ENCODE assay signal across 9 cellular contexts in the genomic region with DNA sequence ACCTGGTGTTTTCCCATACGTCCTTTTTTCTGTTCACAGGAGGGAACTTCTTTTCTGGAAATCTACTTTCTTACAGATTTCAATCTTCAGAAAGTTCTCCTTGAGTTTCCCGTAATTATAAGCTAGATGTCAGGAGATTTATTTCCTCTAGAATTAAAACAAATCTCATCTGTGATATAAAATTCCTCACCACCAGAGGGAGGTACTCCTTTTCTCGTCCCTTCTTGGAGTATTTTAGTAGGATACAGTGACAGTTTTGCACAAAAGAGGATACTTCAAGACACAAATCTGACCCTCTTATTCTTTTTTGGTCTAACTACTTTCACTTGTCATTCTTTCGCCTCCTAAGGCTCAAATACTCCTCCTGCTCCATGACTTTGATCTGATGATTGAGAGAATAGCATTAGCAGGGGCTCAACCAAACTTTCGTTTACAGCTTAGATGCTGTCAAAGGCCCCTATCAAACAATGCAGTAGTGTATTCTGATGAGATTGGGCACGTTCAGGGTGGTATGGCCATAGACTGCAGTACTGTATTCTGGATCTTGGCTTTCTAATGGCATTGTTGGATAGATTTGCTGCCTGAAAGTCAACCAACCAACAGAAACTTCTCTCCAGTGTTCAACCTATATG. TPM values are rescaled to one million over a fixed set of nuclear protein-coding genes. Genes with fewer than 3 reads are reported as not detected.
DNase-seq lines count a peak whose midpoint lies in the region; ATAC-seq, FAIRE-seq and TF ChIP-seq lines count a peak whose summit lies in the region.
"Had no signal": no experiment of that assay in that cellular context is flagged by ENCODE, and none has a peak within 500 bp of the region (broad histone marks: within the 10 kb centered on the region; RNA-seq: fewer than 3 reads in every experiment).

No MANE protein-coding gene starts in this region.

- H3K79me2 ChIP-seq in H9 (ENCODE audit: insufficient read depth, low read length): no peaks in the 10 kb centered on the region

- H3K14ac ChIP-seq in H9 (ENCODE audit: insufficient read depth, low read length): no peak overlapping the region

- no peak overlapping the region for H4K5ac ChIP-seq in H9 (ENCODE audit: insufficient read length, low read depth, low read length)

- no peaks in the 10 kb centered on the region for H3K79me1 ChIP-seq in H9 (ENCODE audit: insufficient read depth, low read depth, low read length, poor library complexity, severe bottlenecking)

- H2AFZ ChIP-seq in H9 (ENCODE audit: low read length): no peak overlapping the region

- H3K27me3 Mint-ChIP-seq in H9 (ENCODE audit: low read depth): no peaks in the 10 kb centered on the region

- no peaks in the 10 kb centered on the region for H3K23me2 ChIP-seq in H9 (ENCODE audit: insufficient read length, low read depth, low read length, poor library complexity, severe bottlenecking)

- no peak overlapping the region for H3K18ac ChIP-seq in H9 (ENCODE audit: insufficient read length, low read depth, low read length)

- H3K4ac ChIP-seq in H9 (ENCODE audit: low read depth, low read length): no peak overlapping the region

- H3K4me2 ChIP-seq in H9 (ENCODE audit: insufficient read depth, insufficient read length, low read length): no peak overlapping the region

- no peak overlapping the region for H4K91ac ChIP-seq in H9 (ENCODE audit: insufficient read length, low read depth, low read length)

- H3K4me1 Mint-ChIP-seq in H9: peaks cover 0 to 2% of the 10 kb centered on the region in 2 experiments; a peak in 1 of 4 replicates

- peak; percentile 68 for TF ChIP-seq CTCF in H9 (conservative IDR thresholded peaks at IDR 0.05)

- no peak overlapping the region for H2AK5ac ChIP-seq in H9 (ENCODE audit: insufficient read length, low read length)

- no peaks in the 10 kb centered on the region for H3K9me3 ChIP-seq in H9 (ENCODE audit: control insufficient read depth, low read depth, low read length)

- no peak overlapping the region for H4K8ac ChIP-seq in H9 (replicated peaks; ENCODE audit: insufficient read length, low read depth, low read length)

- no peak overlapping the region for H2BK15ac ChIP-seq in H9 (ENCODE audit: low read depth, low read length)

- H3K9ac ChIP-seq in H9 (ENCODE audit: extremely low read depth, insufficient read length, low read length): no peak overlapping the region

- no peak overlapping the region for H3K56ac ChIP-seq in H9 (ENCODE audit: insufficient read length, low read depth, low read length)

- H3K36me3 Mint-ChIP-seq in H9 (ENCODE audit: insufficient read depth in 1 of 3, low read depth in 3 of 3): no peaks in the 10 kb centered on the region

- no peak for ATAC-seq in HG02623 (IDR thresholded peaks at IDR 0.05; ENCODE audit: unreplicated experiment)
- no peak for ATAC-seq in HG02588 (IDR thresholded peaks at IDR 0.05; ENCODE audit: unreplicated experiment)
- ATAC-seq in HG03159 (IDR thresholded peaks at IDR 0.05; ENCODE audit: unreplicated experiment): no peak

- H3K4me1 ChIP-seq in H9 (ENCODE audit: insufficient read depth, low read length): no peaks in the 10 kb centered on the region

- no peak overlapping the region for H3K27ac ChIP-seq in H9 (ENCODE audit: insufficient read length, low read depth, low read length)
- H3K27ac ChIP-seq: HL-60 had no signal

- no CpG with 5 or more reads among the region's 6 CpGs for WGBS in H9 (ENCODE audit: extremely low coverage, insufficient read length, low lambda C conversion rate)

- peak; percentile 12 for DNase-seq in AG08396 (ENCODE audit: low spot score)
- DNase-seq in H9: no peak
- peak; percentile 21 for DNase-seq in SW480 (ENCODE audit: low spot score)
- peak; percentile 38 for DNase-seq in iPS-NIHi7 (ENCODE audit: extremely low spot score)
- DNase-seq in GM12892 (ENCODE audit: insufficient read length): no peak

- no peak overlapping the region for H2BK12ac ChIP-seq in H9 (ENCODE audit: insufficient read length, low read depth, low read length)

- TF ChIP-seq POLR2A in GM12892 (IDR thresholded peaks at IDR 0.05; ENCODE audit: low read depth, low read length): no peak

- no peak overlapping the region for H3K23ac ChIP-seq in H9 (ENCODE audit: insufficient read length, low read depth, low read length)

- no peak overlapping the region for H3T11ph ChIP-seq in H9 (ENCODE audit: low read length)

- H3K9me3 Mint-ChIP-seq in H9: no peaks in the 10 kb centered on the region; a peak in 1 of 5 replicates

- no peak overlapping the region for H3K27ac Mint-ChIP-seq in H9

- no peak overlapping the region for H3K4me3 Mint-ChIP-seq in H9

- no peak overlapping the region for H2BK20ac ChIP-seq in H9 (ENCODE audit: low read depth, low read length, poor library complexity, severe bottlenecking)

- no peak for FAIRE-seq in GM12892 (lab: Jason Lieb, UNC)

- no peak overlapping the region for H2BK5ac ChIP-seq in H9 (ENCODE audit: insufficient read length, low read length)

- no peaks in the 10 kb centered on the region for H3K27me3 ChIP-seq in H9 (ENCODE audit: insufficient read depth, low read length)

- no peaks in the 10 kb centered on the region for H4K20me1 ChIP-seq in H9 (ENCODE audit: control insufficient read depth, insufficient read depth, insufficient read length)

- no peak overlapping the region for H2BK120ac ChIP-seq in H9 (ENCODE audit: low read depth, low read length, poor library complexity, severe bottlenecking)

RNA-seq across cellular contexts. Expression of gene TMEM41A, which starts 38.0 kb away (rescaled TPM):
- total RNA-seq in H9 (2021): 23.3 and 23.9 TPM in 2 replicates
- 10.6 TPM for polyA plus RNA-seq in GM12892 (2012; ENCODE audit: missing spikeins)

Comparison
In these comparisons a context has a peak if more than half of its experiments do, and no peak if none do; other contexts are left out.
1. DNase-seq: peak in AG08396 (single experiment), SW480 (single experiment) and iPS-NIHi7 (single experiment); none in H9 (single experiment) and GM12892 (single experiment).